ENCODE assay signal across 13 cellular contexts in genomic region chr1:21655748-21656147, GRCh38. TPM values are rescaled to one million over a fixed set of nuclear protein-coding genes. Genes with fewer than 3 reads are reported as not detected.
DNase-seq lines count a peak whose midpoint lies in the region; ATAC-seq and TF ChIP-seq lines count a peak whose summit lies in the region.
"Had no signal": no experiment of that assay in that cellular context is flagged by ENCODE, and none has a peak within 500 bp of the region (broad histone marks: within the 10 kb centered on the region; RNA-seq: fewer than 3 reads in every experiment).

No MANE protein-coding gene starts in this region.

- no peak for ATAC-seq in GM21515 (IDR thresholded peaks at IDR 0.05; ENCODE audit: unreplicated experiment)
- ATAC-seq in aorta (ENCODE audit: low FRiP score) = no peak
- ATAC-seq: activated naive CD4-positive, alpha-beta T cell treated with anti-CD3 and anti-CD28 coated beads, Interleukin-2, amount 50 U/mL, for 72 hours had no signal

- intact Hi-C loops in aorta (cut with DNase I) = loop anchor here in 1 of 2 donors (5.0 to 10.0 kb wide), 2 partner anchors 148 to 431 kb away; partner anchors contain the start of gene ALPL

- H3K36me3 ChIP-seq in WERI-Rb-1 (no peaks in the 10 kb centered on the region), kidney epithelial cell (ENCODE audit: control insufficient read depth, insufficient read depth, low read length) (no peaks in the 10 kb centered on the region), aorta (ENCODE audit: control insufficient read depth in 1 of 2, insufficient read depth in 2 of 2, low read length in 1 of 2) (no peaks in the 10 kb centered on the region)

- H3K4me3 ChIP-seq in WERI-Rb-1 (ENCODE audit: low read depth, low read length) (no peak overlapping the region), kidney epithelial cell (ENCODE audit: low read depth, low read length) (no peak overlapping the region), aorta (ENCODE audit: low read length in 2 of 2) (no peak overlapping the region)

- DNase-seq in Caki2 (ENCODE audit: low read depth) (peak; percentile 87), HK-2 (ENCODE audit: unreplicated experiment) (peak; percentile 54), WERI-Rb-1 (peak; percentile 65), kidney epithelial cell (ENCODE audit: low read depth) (no peak), aorta (no peak), SHP77 (lab: John Stamatoyannopoulos, UW) (no peak)
- DNase-seq in activated CD4-positive, alpha-beta T cell treated with anti-CD3 and anti-CD28 coated beads, Interleukin-2, amount 50 U/mL, for 1 hour = no peak
- DNase-seq: activated CD4-positive, alpha-beta T cell treated with anti-CD3 and anti-CD28 coated beads for 1 hour; left cardiac atrium had no signal

- H3K27me3 ChIP-seq in WERI-Rb-1 (ENCODE audit: insufficient read depth, low read depth, severe bottlenecking) (no peaks in the 10 kb centered on the region), kidney epithelial cell (ENCODE audit: control insufficient read depth, insufficient read depth, low read length) (peaks cover 23% of the 10 kb centered on the region), aorta (ENCODE audit: control insufficient read depth in 1 of 2, insufficient read depth in 2 of 2, low read length in 1 of 2) (no peaks in the 10 kb centered on the region)

- H3K27ac ChIP-seq in WERI-Rb-1 (no peak overlapping the region), aorta (ENCODE audit: low read depth in 1 of 2, low read length in 2 of 2) (no peak overlapping the region)
- H3K27ac ChIP-seq: parathyroid adenoma had no signal

- H3K9me3 ChIP-seq in WERI-Rb-1 (ENCODE audit: severe bottlenecking) (no peaks in the 10 kb centered on the region), aorta (ENCODE audit: control insufficient read depth, low read length) (no peaks in the 10 kb centered on the region)

- 66 to 71% methylated on average over 4 of the region's 4 CpGs for WGBS in aorta, 2 donors

- TF ChIP-seq CTCF in WERI-Rb-1 (IDR thresholded peaks at IDR 0.05; ENCODE audit: low read depth, low read length) = peak; percentile 65
- peak; percentile 26 for TF ChIP-seq CTCF in kidney epithelial cell (IDR thresholded peaks at IDR 0.05; ENCODE audit: insufficient read depth, low read length, poor library complexity, severe bottlenecking)

- in situ Hi-C loops in Caki2 (cut with HindIII; ENCODE audit: low pct_unique_long_range_greater_than_20kb, low sequenced_read_pairs) = no loop called here

- H3K4me1 ChIP-seq in aorta (ENCODE audit: control insufficient read depth in 1 of 2, insufficient read depth in 2 of 2, low read length in 2 of 2) = no peaks in the 10 kb centered on the region

RNA-seq across cellular contexts. Expression of gene RAP1GAP, which starts 13.4 kb away (rescaled TPM):
- 23.7 and 40.1 TPM in 2 replicates for total RNA-seq in Caki2 (2014; rRNA removed; shearing (Covaris generic); ENCODE audit: low replicate concordance)
- total RNA-seq in kidney epithelial cell (7.1 and 9.0 TPM in 2 replicates), aorta (under 1 TPM; 0.58 to 0.84 TPM)
- polyA plus RNA-seq in aorta = 1 to 10 TPM in 1 of 2 donors, under 1 TPM in 1; 0.33 to 4.9 TPM
- polyA plus RNA-seq: IgD-negative memory B cell had no signal

Comparison
In these comparisons a context has a peak if more than half of its experiments do, and no peak if none do; other contexts are left out.
1. DNase-seq: peak in Caki2 (single experiment), HK-2 (single experiment) and WERI-Rb-1 (single experiment); none in kidney epithelial cell (single experiment), aorta (0 of 2), SHP77 (0 of 2) and activated CD4-positive, alpha-beta T cell treated with anti-CD3 and anti-CD28 coated beads, Interleukin-2, amount 50 U/mL, for 1 hour (single experiment).